ENCODE assay signal across 18 cellular contexts in the genomic region with DNA sequence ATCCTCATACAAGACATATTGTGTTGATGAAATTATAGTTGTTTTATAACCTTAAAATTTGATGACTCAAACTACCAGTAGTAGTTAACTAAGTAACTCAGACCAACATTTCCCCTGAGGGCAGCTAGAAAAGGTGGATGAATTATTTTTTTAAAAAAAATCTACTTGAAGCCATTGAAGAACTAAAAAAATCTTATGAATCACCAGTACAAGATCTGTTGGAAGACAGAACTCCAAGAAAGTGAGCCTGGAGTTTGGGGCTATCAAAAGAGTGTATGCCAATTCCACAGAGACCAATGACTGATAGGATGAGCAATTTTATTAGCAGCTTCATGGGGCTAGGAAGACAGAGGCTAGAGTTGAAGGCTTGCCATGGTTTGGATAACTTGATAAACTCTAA.
"Had no signal": no experiment of that assay in that cellular context is flagged by ENCODE, and none has a peak within 500 bp of the region (broad histone marks: within the 10 kb centered on the region; RNA-seq: fewer than 3 reads in every experiment).

No MANE protein-coding gene starts in this region.

- H3K4me2 ChIP-seq: smooth muscle cell had no signal

- H3K4me1 ChIP-seq: esophagus squamous epithelium, heart right ventricle, psoas muscle, right atrium auricular region, sigmoid colon, suprapubic skin, thyroid gland had no signal

- ATAC-seq: effector memory CD8-positive, alpha-beta T cell; heart right ventricle; left lobe of liver; mucosa of descending colon; naive thymus-derived CD8-positive, alpha-beta T cell; psoas muscle; stimulated activated effector memory CD8-positive, alpha-beta T cell treated with anti-CD3 and anti-CD28 coated beads, Interleukin-12 subunit alpha, Interleukin-12 subunit beta, amount 100 ng/mL, for 72 hours; stimulated activated naive CD8-positive, alpha-beta T cell treated with anti-CD3 and anti-CD28 coated beads, Interleukin-15, Interleukin-2, amounts not matched to agents 100 U/mL and 50 U/mL, for 24 hours had no signal

- H3K36me3 ChIP-seq: esophagus squamous epithelium, right atrium auricular region, suprapubic skin, thyroid gland had no signal

- H3K27ac ChIP-seq: esophagus squamous epithelium, heart right ventricle, neutrophil, psoas muscle, right atrium auricular region, sigmoid colon, suprapubic skin, thyroid gland had no signal

- DNase-seq: effector memory CD8-positive, alpha-beta T cell; esophagus squamous epithelium; heart right ventricle; hypothalamus; mucosa of descending colon; naive thymus-derived CD8-positive, alpha-beta T cell; psoas muscle; sigmoid colon; stimulated activated CD4-positive, alpha-beta T cell treated with anti-CD3 and anti-CD28 coated beads, Interleukin-4, amount 100 ng/mL, for 1 hour; stimulated activated CD8-positive, alpha-beta memory T cell treated with anti-CD3 and anti-CD28 coated beads, Interleukin-4, amount 100 ng/mL, for 48 hours; stimulated activated naive CD8-positive, alpha-beta T cell treated with anti-CD3 and anti-CD28 coated beads, Interleukin-15, Interleukin-2, amounts not matched to agents 100 U/mL and 50 U/mL, for 24 hours; thyroid gland had no signal

- H3K27me3 ChIP-seq: esophagus squamous epithelium, heart right ventricle, neutrophil, right atrium auricular region, sigmoid colon, suprapubic skin, thyroid gland had no signal

- H3K9me3 ChIP-seq: esophagus squamous epithelium, heart right ventricle, mucosa of descending colon, neutrophil, psoas muscle, right atrium auricular region, sigmoid colon, suprapubic skin, thyroid gland had no signal

- H3K4me3 ChIP-seq: esophagus squamous epithelium, heart right ventricle, mucosa of descending colon, psoas muscle, right atrium auricular region, sigmoid colon, smooth muscle cell, suprapubic skin, thyroid gland had no signal
